In the genomic region with DNA sequence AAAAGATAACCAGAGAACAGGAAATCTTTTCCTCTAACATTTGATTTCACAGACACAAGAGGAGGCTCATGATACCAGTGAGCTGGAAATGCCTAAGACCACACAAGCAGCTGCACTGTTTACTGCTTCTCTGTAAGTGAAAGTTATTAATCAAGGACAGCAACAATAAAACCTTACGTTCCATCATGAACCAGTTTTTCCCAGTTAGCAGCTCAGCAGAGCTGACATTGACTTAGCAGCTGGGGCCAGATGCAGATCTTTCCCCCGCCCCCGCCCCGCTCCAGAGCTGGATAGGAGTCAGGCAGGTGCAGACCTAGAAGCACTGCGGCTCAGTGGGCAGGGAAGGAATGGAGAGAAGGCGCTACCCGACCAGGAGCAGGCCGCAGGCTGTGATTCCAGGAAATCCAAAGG, we compare ENCODE assay signal across 1 cellular context.
TF ChIP-seq lines count a peak whose summit lies in the region.

No MANE protein-coding gene starts in this region.

TF ChIP-seq in IMR-90, 13 proteins besides CTCF, POLR2A, EP300 and RAD21 (continued from another document):
- TF ChIP-seq CEBPB (IDR thresholded peaks at IDR 0.05; ENCODE audit: low read depth, low read length) (no peak), ELK1 (IDR thresholded peaks at IDR 0.05; ENCODE audit: borderline replicate concordance, low read depth, low read length) (no peak)
